ENCODE assay signal across 1 cellular context in the genomic region with DNA sequence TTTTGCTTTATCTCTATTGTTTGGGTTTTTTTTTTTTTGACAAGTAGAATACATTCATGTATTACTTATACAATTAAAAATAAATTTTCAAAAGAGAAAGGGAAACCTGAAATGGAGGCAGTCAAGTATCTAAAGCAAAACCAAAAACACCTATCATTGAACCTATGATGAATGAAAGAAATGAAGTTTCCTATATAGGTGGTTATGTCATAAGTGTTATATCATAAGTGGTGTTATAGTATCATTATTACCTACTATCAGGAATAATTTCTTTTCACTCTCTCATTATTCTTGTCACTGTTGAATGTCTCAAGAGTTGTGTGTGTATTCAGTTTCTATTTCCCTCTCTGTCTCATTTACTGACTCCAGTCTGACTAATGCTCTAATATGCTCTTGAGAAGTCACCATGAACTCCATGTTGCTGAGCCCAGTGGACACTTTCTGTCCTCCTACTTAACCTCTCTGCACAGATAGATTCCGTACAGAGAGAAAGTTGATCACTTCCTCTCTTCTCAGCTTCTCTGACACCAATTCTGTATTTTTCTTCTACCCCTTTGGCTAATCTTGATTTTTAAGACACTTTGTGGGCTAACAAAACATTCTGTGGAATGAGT.
TF ChIP-seq lines count a peak whose summit lies in the region.

No MANE protein-coding gene starts in this region.

TF ChIP-seq in IMR-90, 13 proteins besides CTCF, POLR2A, EP300 and RAD21 (continued from another document):
- TF ChIP-seq, protein P1, sequence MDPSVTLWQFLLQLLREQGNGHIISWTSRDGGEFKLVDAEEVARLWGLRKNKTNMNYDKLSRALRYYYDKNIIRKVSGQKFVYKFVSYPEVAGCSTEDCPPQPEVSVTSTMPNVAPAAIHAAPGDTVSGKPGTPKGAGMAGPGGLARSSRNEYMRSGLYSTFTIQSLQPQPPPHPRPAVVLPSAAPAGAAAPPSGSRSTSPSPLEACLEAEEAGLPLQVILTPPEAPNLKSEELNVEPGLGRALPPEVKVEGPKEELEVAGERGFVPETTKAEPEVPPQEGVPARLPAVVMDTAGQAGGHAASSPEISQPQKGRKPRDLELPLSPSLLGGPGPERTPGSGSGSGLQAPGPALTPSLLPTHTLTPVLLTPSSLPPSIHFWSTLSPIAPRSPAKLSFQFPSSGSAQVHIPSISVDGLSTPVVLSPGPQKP (IDR thresholded peaks at IDR 0.05; ENCODE audit: borderline replicate concordance, low read depth, low read length): no peak
- TF ChIP-seq CHD1 (IDR thresholded peaks at IDR 0.05; ENCODE audit: low read depth, low read length): no peak
- TF ChIP-seq MAFK (IDR thresholded peaks at IDR 0.05; ENCODE audit: low read depth, low read length): no peak
- no peak for TF ChIP-seq NFE2L2 (IDR thresholded peaks at IDR 0.05; ENCODE audit: low read depth, low read length)
- no peak for TF ChIP-seq FOS (IDR thresholded peaks at IDR 0.05; ENCODE audit: low read depth, low read length)
- no peak for TF ChIP-seq MXI1 (IDR thresholded peaks at IDR 0.05; ENCODE audit: borderline replicate concordance, low read depth, low read length)
- no peak for TF ChIP-seq SMC3 (IDR thresholded peaks at IDR 0.05; ENCODE audit: low read depth, low read length)
- no peak for TF ChIP-seq RCOR1 (IDR thresholded peaks at IDR 0.05; ENCODE audit: insufficient replicate concordance, low read length)
- TF ChIP-seq, protein P2, sequence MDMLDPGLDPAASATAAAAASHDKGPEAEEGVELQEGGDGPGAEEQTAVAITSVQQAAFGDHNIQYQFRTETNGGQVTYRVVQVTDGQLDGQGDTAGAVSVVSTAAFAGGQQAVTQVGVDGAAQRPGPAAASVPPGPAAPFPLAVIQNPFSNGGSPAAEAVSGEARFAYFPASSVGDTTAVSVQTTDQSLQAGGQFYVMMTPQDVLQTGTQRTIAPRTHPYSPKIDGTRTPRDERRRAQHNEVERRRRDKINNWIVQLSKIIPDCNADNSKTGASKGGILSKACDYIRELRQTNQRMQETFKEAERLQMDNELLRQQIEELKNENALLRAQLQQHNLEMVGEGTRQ (IDR thresholded peaks at IDR 0.05; ENCODE audit: low read depth, low read length): no peak
- no peak for TF ChIP-seq CEBPB (IDR thresholded peaks at IDR 0.05; ENCODE audit: low read depth, low read length)
- TF ChIP-seq BHLHE40 (IDR thresholded peaks at IDR 0.05; ENCODE audit: low read depth, low read length): no peak
- no peak for TF ChIP-seq RFX5 (IDR thresholded peaks at IDR 0.05; ENCODE audit: low read depth, low read length)
TF ChIP-seq in IMR-90: peak in this region for 0.
